1 cellular context compared by ENCODE assay signal in genomic region chr10:78937388-78937787, GRCh38.
TF ChIP-seq lines count a peak whose summit lies in the region.

No MANE protein-coding gene starts in this region.

TF ChIP-seq in HCT116, 20 proteins besides CTCF, POLR2A, EP300 and RAD21:
- TF ChIP-seq TCF7L2 (IDR thresholded peaks at IDR 0.05; ENCODE audit: borderline replicate concordance, extremely low read depth, insufficient read depth, insufficient read length), result no peak
